ENCODE assay signal across 28 cellular contexts in genomic region chr2:10529611-10530010, GRCh38.
"Had no signal": no experiment of that assay in that cellular context is flagged by ENCODE, and none has a peak within 500 bp of the region (broad histone marks: within the 10 kb centered on the region; RNA-seq: fewer than 3 reads in every experiment).

No MANE protein-coding gene starts in this region.

- H3K27me3 ChIP-seq: ascending aorta, body of pancreas, MG63, SJSA1 had no signal

- H3K27me3 Mint-ChIP-seq: activated CD4-positive, alpha-beta memory T cell treated with anti-CD3 and anti-CD28 coated beads for 36 hours; activated CD4-positive, alpha-beta T cell treated with anti-CD3 and anti-CD28 coated beads, Interleukin-2, amount 10 ng/mL, durations not matched to agents 7 days and 5 days; activated naive CD8-positive, alpha-beta T cell treated with anti-CD3 and anti-CD28 coated beads, Interleukin-2, amount 50 U/mL, for 24 hours had no signal

- H3K36me3 ChIP-seq: ascending aorta, MG63, SJSA1 had no signal

- H3K4me3 ChIP-seq: ascending aorta, body of pancreas, MG63, SJSA1 had no signal

- H3K9me3 Mint-ChIP-seq: activated CD4-positive, alpha-beta memory T cell treated with anti-CD3 and anti-CD28 coated beads for 36 hours; activated CD4-positive, alpha-beta T cell treated with anti-CD3 and anti-CD28 coated beads, Interleukin-2, amount 10 ng/mL, durations not matched to agents 7 days and 5 days; activated naive CD4-positive, alpha-beta T cell treated with anti-CD3 and anti-CD28 coated beads, Interleukin-2, amount 50 U/mL, for 72 hours; activated naive CD8-positive, alpha-beta T cell treated with anti-CD3 and anti-CD28 coated beads, Interleukin-2, amount 50 U/mL, for 24 hours; central memory CD8-positive, alpha-beta T cell had no signal

- H3K27ac Mint-ChIP-seq: activated CD4-positive, alpha-beta memory T cell treated with anti-CD3 and anti-CD28 coated beads for 36 hours; activated CD4-positive, alpha-beta T cell treated with anti-CD3 and anti-CD28 coated beads, Interleukin-2, amount 10 ng/mL, durations not matched to agents 7 days and 5 days; activated naive CD4-positive, alpha-beta T cell treated with anti-CD3 and anti-CD28 coated beads, Interleukin-2, amount 50 U/mL, for 72 hours; activated naive CD8-positive, alpha-beta T cell treated with anti-CD3 and anti-CD28 coated beads, Interleukin-2, amount 50 U/mL, for 24 hours had no signal

- H3K4me1 ChIP-seq: ascending aorta, body of pancreas had no signal

- H3K36me3 Mint-ChIP-seq: activated CD4-positive, alpha-beta memory T cell treated with anti-CD3 and anti-CD28 coated beads for 36 hours; activated naive CD4-positive, alpha-beta T cell treated with anti-CD3 and anti-CD28 coated beads, Interleukin-2, amount 50 U/mL, for 72 hours had no signal

- H3K4me1 Mint-ChIP-seq: activated CD4-positive, alpha-beta T cell treated with anti-CD3 and anti-CD28 coated beads, Interleukin-2, amount 10 ng/mL, durations not matched to agents 7 days and 5 days; activated naive CD8-positive, alpha-beta T cell treated with anti-CD3 and anti-CD28 coated beads, Interleukin-2, amount 50 U/mL, for 24 hours; central memory CD8-positive, alpha-beta T cell had no signal

- ATAC-seq: activated naive CD4-positive, alpha-beta T cell treated with anti-CD3 and anti-CD28 coated beads, Interleukin-2, amount 50 U/mL, for 72 hours; activated naive CD8-positive, alpha-beta T cell treated with anti-CD3 and anti-CD28 coated beads, Interleukin-2, amount 50 U/mL, for 24 hours; body of pancreas; Panc1 had no signal

- H3K27ac ChIP-seq: ascending aorta, body of pancreas, SJSA1, VCaP had no signal

- DNase-seq: activated CD4-positive, alpha-beta memory T cell treated with anti-CD3 and anti-CD28 coated beads for 36 hours; activated CD4-positive, alpha-beta T cell treated with anti-CD3 and anti-CD28 coated beads, Interleukin-2, amount 10 ng/mL, durations not matched to agents 7 days and 5 days; activated CD4-positive, CD25-positive, alpha-beta regulatory T cell; activated naive CD4-positive, alpha-beta T cell treated with Interleukin-2 at 50 U/mL for 16 hours; activated naive CD8-positive, alpha-beta T cell treated with anti-CD3 and anti-CD28 coated beads, Interleukin-2, amount 50 U/mL, for 24 hours; amniotic stem cell; MG63; MV-4-11; NCI-H1105; NCI-H1436; NCI-H1694 treated with DMSO at 0.1 percent for 48 hours; NCI-H2029 treated with DMSO at 0.1 percent for 48 hours; NCI-H345; NCI-H510A; NCI-H526 treated with DMSO at 0.1 percent for 48 hours; NCI-H82; OCI-M1; RPMI8226; SHP77; T-helper 2 cell; T1000 had no signal

- H3K9me3 ChIP-seq: ascending aorta, body of pancreas, MG63, SJSA1 had no signal

- H3K4me3 Mint-ChIP-seq: activated CD4-positive, alpha-beta memory T cell treated with anti-CD3 and anti-CD28 coated beads for 36 hours; activated CD4-positive, alpha-beta T cell treated with anti-CD3 and anti-CD28 coated beads, Interleukin-2, amount 10 ng/mL, durations not matched to agents 7 days and 5 days; activated naive CD8-positive, alpha-beta T cell treated with anti-CD3 and anti-CD28 coated beads, Interleukin-2, amount 50 U/mL, for 24 hours; central memory CD8-positive, alpha-beta T cell had no signal
